ENCODE assay signal across 15 cellular contexts in genomic region chr12:132496710-132497109, GRCh38.
"Had no signal": no experiment of that assay in that cellular context is flagged by ENCODE, and none has a peak within 500 bp of the region (broad histone marks: within the 10 kb centered on the region; RNA-seq: fewer than 3 reads in every experiment).

No MANE protein-coding gene starts in this region.

- H3K4me3 ChIP-seq: smooth muscle cell, tibial artery had no signal

- H3K27ac Mint-ChIP-seq: activated CD8-positive, alpha-beta memory T cell treated with anti-CD3 and anti-CD28 coated beads, Interleukin-2, amount 10 ng/mL, durations not matched to agents 7 days and 5 days; endodermal cell; stimulated activated memory B cell treated with anti-CD40 and anti-IgM and Interleukin-4, amounts not matched to agents 10 μg/mL and 1 μg/mL and 100 μg/mL, for 72 hours; T-helper 1 cell treated with Interleukin-12 subunit alpha and Interleukin-12 subunit beta and Interleukin-4 antibody, amounts not matched to agents 30 μg/mL and 1 μg/mL, for 36 hours had no signal

- DNase-seq: activated CD4-positive, alpha-beta T cell treated with anti-CD3 and anti-CD28 coated beads, Interleukin-2, amount 50 U/mL, for 48 hours; activated CD8-positive, alpha-beta memory T cell treated with anti-CD3 and anti-CD28 coated beads, Interleukin-2, amount 10 ng/mL, durations not matched to agents 7 days and 5 days; activated gamma-delta T cell; activated T-cell treated with anti-CD3 and anti-CD28 coated beads, Interleukin-2, amount 50 U/mL, for 48 hours; amniotic stem cell; brain microvascular endothelial cell; cerebellar nuclear complex; dermis blood vessel endothelial cell; endodermal cell; hypothalamus; nucleus accumbens; tibial artery had no signal

- H3K4me3 Mint-ChIP-seq: activated CD8-positive, alpha-beta memory T cell treated with anti-CD3 and anti-CD28 coated beads, Interleukin-2, amount 10 ng/mL, durations not matched to agents 7 days and 5 days; endodermal cell; T-helper 1 cell treated with Interleukin-12 subunit alpha and Interleukin-12 subunit beta and Interleukin-4 antibody, amounts not matched to agents 30 μg/mL and 1 μg/mL, for 36 hours had no signal

- H3K27me3 ChIP-seq: brain microvascular endothelial cell, tibial artery had no signal

- H3K9me3 ChIP-seq: tibial artery had no signal

- H3K27me3 Mint-ChIP-seq: activated CD8-positive, alpha-beta memory T cell treated with anti-CD3 and anti-CD28 coated beads, Interleukin-2, amount 10 ng/mL, durations not matched to agents 7 days and 5 days; stimulated activated memory B cell treated with anti-CD40 and anti-IgM and Interleukin-4, amounts not matched to agents 10 μg/mL and 1 μg/mL and 100 μg/mL, for 72 hours had no signal

- H3K36me3 Mint-ChIP-seq: activated CD8-positive, alpha-beta memory T cell treated with anti-CD3 and anti-CD28 coated beads, Interleukin-2, amount 10 ng/mL, durations not matched to agents 7 days and 5 days had no signal

- H3K36me3 ChIP-seq: brain microvascular endothelial cell had no signal

- H3K27ac ChIP-seq: brain microvascular endothelial cell, tibial artery had no signal

- H3K9me3 Mint-ChIP-seq: endodermal cell; stimulated activated memory B cell treated with anti-CD40 and anti-IgM and Interleukin-4, amounts not matched to agents 10 μg/mL and 1 μg/mL and 100 μg/mL, for 72 hours; T-helper 1 cell treated with Interleukin-12 subunit alpha and Interleukin-12 subunit beta and Interleukin-4 antibody, amounts not matched to agents 30 μg/mL and 1 μg/mL, for 36 hours had no signal
